Comparison of ENCODE assay signal across 15 cellular contexts in the genomic region with DNA sequence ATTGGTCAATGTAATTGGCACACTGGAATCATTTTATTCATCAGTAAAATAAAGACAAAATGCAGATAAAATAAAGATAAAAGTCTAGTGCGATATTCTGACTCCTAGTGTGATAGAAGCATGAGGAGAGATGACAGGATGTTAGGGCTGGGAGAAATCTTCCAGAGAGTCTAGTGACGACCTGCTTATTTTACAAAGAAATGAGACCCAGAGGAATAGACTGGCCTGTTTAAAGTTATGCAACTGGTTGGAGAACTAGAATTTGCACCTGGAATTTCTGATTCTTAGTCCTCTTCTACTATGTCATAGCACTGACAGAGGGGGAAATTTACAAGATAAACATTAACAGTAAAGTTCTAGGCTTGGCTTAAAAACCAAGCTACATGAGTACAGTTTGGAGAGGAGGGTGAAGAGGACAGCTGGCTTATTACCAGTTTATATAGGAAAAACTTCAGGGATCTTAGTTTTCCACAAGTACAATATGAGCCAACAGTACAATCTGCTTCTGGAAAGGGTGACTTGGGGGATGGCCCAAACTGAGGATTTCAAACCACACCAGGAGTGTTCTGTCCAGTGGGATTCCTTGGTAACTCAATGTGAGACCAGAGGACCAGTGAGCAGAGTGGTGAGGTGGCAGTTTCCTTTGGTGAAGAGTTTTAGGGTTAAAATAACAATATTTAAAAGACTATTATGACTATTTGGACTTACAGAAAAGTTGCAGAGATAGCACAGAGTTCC.
DNase-seq lines count a peak whose midpoint lies in the region; ATAC-seq and TF ChIP-seq lines count a peak whose summit lies in the region.
"Had no signal": no experiment of that assay in that cellular context is flagged by ENCODE, and none has a peak within 500 bp of the region (broad histone marks: within the 10 kb centered on the region; RNA-seq: fewer than 3 reads in every experiment).

No MANE protein-coding gene starts in this region.

- H3K79me2 ChIP-seq in hepatocyte: no peaks in the 10 kb centered on the region
- H3K79me2 ChIP-seq in SK-N-SH (ENCODE audit: insufficient read depth): no peaks in the 10 kb centered on the region

- CTCF ChIA-PET in SK-N-SH (lab: Yijun Ruan, JAX): no interaction called here

- TF ChIP-seq EP300 in SK-N-SH (IDR thresholded peaks at IDR 0.05; ENCODE audit: borderline replicate concordance in 1 of 2, low read depth in 1 of 2, low read length in 1 of 2): no peak

- no peak overlapping the region for H3K9ac ChIP-seq in SK-N-SH

- no peak for TF ChIP-seq POLR2A in uterus (IDR thresholded peaks at IDR 0.05)

- H3K36me3 ChIP-seq in hepatocyte (replicated peaks; ENCODE audit: insufficient read depth, low read depth) (no peaks in the 10 kb centered on the region), uterus (no peaks in the 10 kb centered on the region), SK-N-SH (replicated peaks in 1 of 2; ENCODE audit: control insufficient read depth in 1 of 2, insufficient read depth in 2 of 2, low read length in 1 of 2) (no peaks in the 10 kb centered on the region)

- no peaks in the 10 kb centered on the region for H4K20me1 ChIP-seq in hepatocyte (ENCODE audit: insufficient read depth, poor library complexity, severe bottlenecking)
- no peaks in the 10 kb centered on the region for H4K20me1 ChIP-seq in SK-N-SH (ENCODE audit: insufficient read depth)

- no peaks in the 10 kb centered on the region for H3K9me3 ChIP-seq in right cardiac atrium (ENCODE audit: control insufficient read depth, low read length)
- no peaks in the 10 kb centered on the region for H3K9me3 ChIP-seq in hepatocyte (ENCODE audit: low read depth)
- H3K9me3 ChIP-seq in uterus: peaks cover 0 to 3% of the 10 kb centered on the region in 2 donors
- H3K9me3 ChIP-seq in SK-N-SH: no peaks in the 10 kb centered on the region

- POLR2A ChIA-PET in SK-N-SH (lab: Yijun Ruan, JAX): no interaction called here

- H3K4me2 ChIP-seq in hepatocyte (no peak overlapping the region), SK-N-SH (no peak overlapping the region)

- H3K27me3 ChIP-seq in right cardiac atrium (ENCODE audit: control insufficient read depth, insufficient read depth) (no peaks in the 10 kb centered on the region), hepatocyte (no peaks in the 10 kb centered on the region), uterus (no peaks in the 10 kb centered on the region), SK-N-SH (ENCODE audit: insufficient read depth) (no peaks in the 10 kb centered on the region; the same call in 1 of the 2 replicates)

- no peaks in the 10 kb centered on the region for H3K9me2 ChIP-seq in hepatocyte (replicated peaks; ENCODE audit: insufficient read depth)
- H3K9me2 ChIP-seq in SK-N-SH: no peaks in the 10 kb centered on the region

- H3K27ac ChIP-seq in right cardiac atrium (ENCODE audit: low read length): no peak overlapping the region
- H3K27ac ChIP-seq in hepatocyte: peak overlapping the region; percentile 37
- peak overlapping the region; percentile 46 to 73 for H3K27ac ChIP-seq in uterus
- no peak overlapping the region for H3K27ac ChIP-seq in SK-N-SH (ENCODE audit: low read depth in 2 of 2, low read length in 1 of 2)
- H3K27ac ChIP-seq: 22Rv1 had no signal

- H2AFZ ChIP-seq in hepatocyte (no peak overlapping the region), SK-N-SH (ENCODE audit: low read depth) (no peak overlapping the region)

- TF ChIP-seq CTCF in hepatocyte (IDR thresholded peaks at IDR 0.05; ENCODE audit: poor library complexity): no peak
- no peak for TF ChIP-seq CTCF in uterus (IDR thresholded peaks at IDR 0.05)
- TF ChIP-seq CTCF in SK-N-SH (IDR thresholded peaks at IDR 0.05): no peak

- no peak overlapping the region for H3K4me3 ChIP-seq in right cardiac atrium (ENCODE audit: low read length)
- H3K4me3 ChIP-seq in hepatocyte: no peak overlapping the region
- no peak overlapping the region for H3K4me3 ChIP-seq in uterus
- no peak overlapping the region for H3K4me3 ChIP-seq in SK-N-SH (ENCODE audit: low read depth in 2 of 2, low read length in 1 of 2)

- intact Hi-C loops in Right ventricle myocardium inferior (cut with DNase I): no loop called here
- intact Hi-C loops in right cardiac atrium (cut with DNase I): loop anchor here in 1 of 4 donors (10.0 kb wide), 1 partner anchor 1239 kb away; a partner anchor contains a TSS
- intact Hi-C loops in sciatic nerve (cut with DNase I): no loop called here
- intact Hi-C loops in uterus (cut with DNase I; ENCODE audit: low total_unique reads): no loop called here

- H3K4me1 ChIP-seq in right cardiac atrium (ENCODE audit: control insufficient read depth, insufficient read depth, low read length) (no peaks in the 10 kb centered on the region), hepatocyte (ENCODE audit: insufficient read depth) (peaks cover 7% of the 10 kb centered on the region), uterus (peaks cover 0 to 18% of the 10 kb centered on the region in 2 donors), SK-N-SH (ENCODE audit: control insufficient read depth in 1 of 2, insufficient read depth in 2 of 2, low read depth in 1 of 2, low read length in 1 of 2) (no peaks in the 10 kb centered on the region)

- 51% methylated on average over 2 of the region's 2 CpGs for WGBS in right cardiac atrium
- 71% methylated on average over 2 of the region's 2 CpGs for WGBS in hepatocyte (ENCODE audit: low lambda C conversion rate, missing lambda C conversion rate)
- 9% methylated on average over 2 of the region's 2 CpGs for WGBS in SK-N-SH (ENCODE audit: low lambda C conversion rate)

- DNase-seq in Right ventricle myocardium inferior (ENCODE audit: missing footprints) (no peak), right cardiac atrium (no peak), hepatocyte (ENCODE audit: low spot score) (no peak), sciatic nerve (ENCODE audit: low spot score) (no peak), uterus (no peak), NCI-H187 (lab: John Stamatoyannopoulos, UW) (no peak), COLO668 (lab: John Stamatoyannopoulos, UW; ENCODE audit: unreplicated experiment) (no peak), SK-N-SH (no peak)
- DNase-seq: CD8-positive, alpha-beta T cell; DMS53; GF-D8; HCEC 1CT; HFFc6 had no signal

- no peaks in the 10 kb centered on the region for H3F3A ChIP-seq in SK-N-SH (replicated peaks; ENCODE audit: insufficient read depth)

- ATAC-seq in Right ventricle myocardium inferior (peak; percentile 71), right cardiac atrium (no peak), sciatic nerve (peak; percentile 38)
- ATAC-seq: CD8-positive, alpha-beta T cell; HepG2 had no signal

- TF ChIP-seq RAD21 in SK-N-SH (IDR thresholded peaks at IDR 0.05; ENCODE audit: low read length): no peak

TF ChIP-seq in SK-N-SH, 30 proteins besides CTCF, POLR2A, EP300 and RAD21:
- TF ChIP-seq FOXJ3 (CRISPR knock-in tag; IDR thresholded peaks at IDR 0.05): no peak
- TF ChIP-seq, protein P1, sequence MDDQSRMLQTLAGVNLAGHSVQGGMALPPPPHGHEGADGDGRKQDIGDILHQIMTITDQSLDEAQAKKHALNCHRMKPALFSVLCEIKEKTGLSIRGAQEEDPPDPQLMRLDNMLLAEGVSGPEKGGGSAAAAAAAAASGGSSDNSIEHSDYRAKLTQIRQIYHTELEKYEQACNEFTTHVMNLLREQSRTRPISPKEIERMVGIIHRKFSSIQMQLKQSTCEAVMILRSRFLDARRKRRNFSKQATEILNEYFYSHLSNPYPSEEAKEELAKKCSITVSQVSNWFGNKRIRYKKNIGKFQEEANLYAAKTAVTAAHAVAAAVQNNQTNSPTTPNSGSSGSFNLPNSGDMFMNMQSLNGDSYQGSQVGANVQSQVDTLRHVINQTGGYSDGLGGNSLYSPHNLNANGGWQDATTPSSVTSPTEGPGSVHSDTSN (IDR thresholded peaks at IDR 0.05): no peak
- TF ChIP-seq, protein P2, sequence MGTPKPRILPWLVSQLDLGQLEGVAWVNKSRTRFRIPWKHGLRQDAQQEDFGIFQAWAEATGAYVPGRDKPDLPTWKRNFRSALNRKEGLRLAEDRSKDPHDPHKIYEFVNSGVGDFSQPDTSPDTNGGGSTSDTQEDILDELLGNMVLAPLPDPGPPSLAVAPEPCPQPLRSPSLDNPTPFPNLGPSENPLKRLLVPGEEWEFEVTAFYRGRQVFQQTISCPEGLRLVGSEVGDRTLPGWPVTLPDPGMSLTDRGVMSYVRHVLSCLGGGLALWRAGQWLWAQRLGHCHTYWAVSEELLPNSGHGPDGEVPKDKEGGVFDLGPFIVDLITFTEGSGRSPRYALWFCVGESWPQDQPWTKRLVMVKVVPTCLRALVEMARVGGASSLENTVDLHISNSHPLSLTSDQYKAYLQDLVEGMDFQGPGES (IDR thresholded peaks at IDR 0.05; ENCODE audit: low read depth, low read length): no peak
- TF ChIP-seq FOSL2 (IDR thresholded peaks at IDR 0.05; ENCODE audit: borderline replicate concordance, low read depth): no peak
- TF ChIP-seq GATA2 (CRISPR knock-in tag; IDR thresholded peaks at IDR 0.05): no peak
- TF ChIP-seq SIN3A (IDR thresholded peaks at IDR 0.05; ENCODE audit: borderline replicate concordance, low read depth, low read length): no peak
- no peak for TF ChIP-seq NRF1 (IDR thresholded peaks at IDR 0.05; ENCODE audit: low read depth, low read length)
- TF ChIP-seq CHD2 (IDR thresholded peaks at IDR 0.05; ENCODE audit: low read length, partially characterized antibody): no peak

Comparison
In these comparisons a context has a peak if more than half of its experiments do, and no peak if none do; other contexts are left out.
1. ATAC-seq: peak in Right ventricle myocardium inferior (single experiment) and sciatic nerve (single experiment); none in right cardiac atrium (0 of 2).
2. H3K27ac ChIP-seq: peak in hepatocyte (single experiment) and uterus (2 of 2); none in right cardiac atrium (single experiment) and SK-N-SH (0 of 2).